In the genomic region with DNA sequence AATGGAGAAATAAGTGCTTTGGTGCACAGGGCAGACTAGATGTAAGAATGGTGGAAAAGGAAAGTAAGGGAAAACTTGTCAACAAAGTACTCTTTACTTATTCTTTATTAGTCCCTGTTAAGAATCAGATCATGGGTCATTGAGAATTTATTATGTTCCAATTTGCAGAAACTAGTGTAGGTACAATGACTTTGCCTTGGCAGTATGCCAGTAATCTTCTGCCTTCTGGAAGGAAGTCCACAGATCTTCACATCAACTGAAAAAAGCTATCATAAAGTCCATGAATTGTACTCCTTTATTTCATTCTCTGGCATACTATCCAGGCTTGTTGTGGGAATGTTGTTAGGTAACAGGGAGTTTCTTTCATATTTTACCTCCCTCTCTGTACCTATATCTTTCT, we compare ENCODE assay signal across 1 cellular context.
TF ChIP-seq lines count a peak whose summit lies in the region.

No MANE protein-coding gene starts in this region.

TF ChIP-seq in IMR-90, 13 proteins besides CTCF, POLR2A, EP300 and RAD21:
- TF ChIP-seq MXI1 (IDR thresholded peaks at IDR 0.05; ENCODE audit: borderline replicate concordance, low read depth, low read length) (no peak), MAZ (IDR thresholded peaks at IDR 0.05; ENCODE audit: borderline replicate concordance, low read depth, low read length) (no peak), RFX5 (IDR thresholded peaks at IDR 0.05; ENCODE audit: low read depth, low read length) (no peak), RCOR1 (IDR thresholded peaks at IDR 0.05; ENCODE audit: insufficient replicate concordance, low read length) (no peak), CEBPB (IDR thresholded peaks at IDR 0.05; ENCODE audit: low read depth, low read length) (no peak)
